Comparison of ENCODE assay signal across 8 cellular contexts in genomic region chr18:11689972-11690570, GRCh38. TPM values are rescaled to one million over a fixed set of nuclear protein-coding genes. Genes with fewer than 3 reads are reported as not detected.
DNase-seq lines count a peak whose midpoint lies in the region; ATAC-seq and TF ChIP-seq lines count a peak whose summit lies in the region.

No MANE protein-coding gene starts in this region.

- no TSS peak for BruUV-seq in Panc1 (replicated peaks; lab: Mats Ljungman, UMichigan)

- no peaks in the 10 kb centered on the region for H4K20me1 ChIP-seq in fibroblast of lung (ENCODE audit: control insufficient read depth, extremely low read depth, insufficient read depth, low read length)

- no peaks in the 10 kb centered on the region for H3K36me3 ChIP-seq in Panc1 (ENCODE audit: control insufficient read depth, insufficient read depth, low read length)
- H3K36me3 ChIP-seq in fibroblast of lung (ENCODE audit: control insufficient read depth, insufficient read depth, low read length): no peaks in the 10 kb centered on the region
- H3K36me3 ChIP-seq in parathyroid adenoma (ENCODE audit: control insufficient read depth, insufficient read depth, low read length): no peaks in the 10 kb centered on the region

- peak; percentile 70 for ATAC-seq in Panc1
- no peak for ATAC-seq in GM21619 (IDR thresholded peaks at IDR 0.05; ENCODE audit: unreplicated experiment)
- no peak for ATAC-seq in esophagus mucosa

- H3K9me3 ChIP-seq in Panc1 (ENCODE audit: control insufficient read depth, insufficient read depth, low read depth, low read length) (no peaks in the 10 kb centered on the region), fibroblast of lung (ENCODE audit: control insufficient read depth, insufficient read depth, low read depth, low read length) (no peaks in the 10 kb centered on the region), parathyroid adenoma (ENCODE audit: control insufficient read depth, low read length) (no peaks in the 10 kb centered on the region)

- POLR2A ChIA-PET in Panc1 (lab: Charles Lee): no interaction called here

- H3K4me3 ChIP-seq in Panc1 (ENCODE audit: low read depth in 2 of 2, low read length in 2 of 2): peak overlapping the region; percentile 35 to 40
- H3K4me3 ChIP-seq in fibroblast of lung (replicated peaks in 1 of 4; ENCODE audit: control extremely low read depth in 1 of 4, insufficient read depth in 1 of 4, low read depth in 3 of 4, low read length in 4 of 4): peak overlapping the region in 2 of 4 experiments; percentile 14 to 27
- H3K4me3 ChIP-seq in parathyroid adenoma (ENCODE audit: low read depth, low read length): peak overlapping the region; percentile 38

- H3K27me3 ChIP-seq in Panc1 (ENCODE audit: control insufficient read depth, insufficient read depth, low read length) (peaks cover 20% of the 10 kb centered on the region), fibroblast of lung (ENCODE audit: control insufficient read depth, insufficient read depth, low read length) (peaks cover 3% of the 10 kb centered on the region), parathyroid adenoma (ENCODE audit: control insufficient read depth, insufficient read depth, low read length) (no peaks in the 10 kb centered on the region)

- TF ChIP-seq CTCF in Panc1 (IDR thresholded peaks at IDR 0.05): no peak
- TF ChIP-seq CTCF in fibroblast of lung (conservative IDR thresholded peaks at IDR 0.05 in 1 of 2, IDR thresholded peaks at IDR 0.05 in 1 of 2; ENCODE audit: low read depth in 1 of 2, low read length in 2 of 2): no peak
- TF ChIP-seq CTCF in parathyroid adenoma (IDR thresholded peaks at IDR 0.05): no peak

- H3K4me2 ChIP-seq in fibroblast of lung (ENCODE audit: extremely low read depth, insufficient read depth, low read length) (no peak overlapping the region), parathyroid adenoma (ENCODE audit: low read length) (peak overlapping the region; percentile 70)

- H3K4me1 ChIP-seq in Panc1 (ENCODE audit: control insufficient read depth, insufficient read depth, low read length): no peaks in the 10 kb centered on the region
- no peaks in the 10 kb centered on the region for H3K4me1 ChIP-seq in fibroblast of lung (ENCODE audit: control insufficient read depth, extremely low read depth, insufficient read depth, low read length)
- H3K4me1 ChIP-seq in parathyroid adenoma: peaks cover 3% of the 10 kb centered on the region

- CTCF ChIA-PET in Panc1 (lab: Charles Lee): no interaction called here

- no peak overlapping the region for H3K27ac Mint-ChIP-seq in activated T-cell treated with anti-CD3 and anti-CD28 coated beads, Interleukin-2, amount 50 U/mL, for 24 hours

- peaks cover 10% of the 10 kb centered on the region for H3K4me1 Mint-ChIP-seq in activated T-cell treated with anti-CD3 and anti-CD28 coated beads, Interleukin-2, amount 50 U/mL, for 24 hours (ENCODE audit: low read depth)

- in situ Hi-C loops in Panc1 (cut with HindIII; ENCODE audit: low pct_unique_long_range_greater_than_20kb, low sequenced_read_pairs): no loop called here

- peaks cover 4% of the 10 kb centered on the region for H3K9me3 Mint-ChIP-seq in activated T-cell treated with anti-CD3 and anti-CD28 coated beads, Interleukin-2, amount 50 U/mL, for 24 hours

- H3K9ac ChIP-seq in fibroblast of lung (ENCODE audit: insufficient read depth, low read length): no peak overlapping the region
- H3K9ac ChIP-seq in parathyroid adenoma: no peak overlapping the region

- intact Hi-C loops in Panc1 (cut with micrococcal nuclease; ENCODE audit: unreplicated experiment): no loop called here

- H3K27ac ChIP-seq in Panc1 (ENCODE audit: low read length) (no peak overlapping the region), fibroblast of lung (ENCODE audit: insufficient read depth, low read length) (no peak overlapping the region), parathyroid adenoma (no peak overlapping the region)

- no peaks in the 10 kb centered on the region for H3K79me2 ChIP-seq in fibroblast of lung (ENCODE audit: control insufficient read depth, insufficient read depth, low read length)
- no peaks in the 10 kb centered on the region for H3K79me2 ChIP-seq in parathyroid adenoma

- no peak for DNase-seq in activated T-cell treated with anti-CD3 and anti-CD28 coated beads, Interleukin-2, amount 50 U/mL, for 24 hours
- DNase-seq in activated T-cell treated with anti-CD3 and anti-CD28 coated beads, Interleukin-2, amount 50 U/mL, for 1 hour: no peak
- DNase-seq in Panc1 (ENCODE audit: low read depth, low spot score): no peak
- peak; percentile 13 to 37 for DNase-seq in fibroblast of lung (ENCODE audit: low read depth in 2 of 2)
- DNase-seq in AG08395 (ENCODE audit: low spot score): no peak

- no peak overlapping the region for H2AFZ ChIP-seq in fibroblast of lung (ENCODE audit: low read length)
- H2AFZ ChIP-seq in parathyroid adenoma: peak overlapping the region; percentile 90

- H3K27me3 Mint-ChIP-seq in activated T-cell treated with anti-CD3 and anti-CD28 coated beads, Interleukin-2, amount 50 U/mL, for 24 hours: peaks cover 67% of the 10 kb centered on the region

- no peaks in the 10 kb centered on the region for H3K36me3 Mint-ChIP-seq in activated T-cell treated with anti-CD3 and anti-CD28 coated beads, Interleukin-2, amount 50 U/mL, for 24 hours (ENCODE audit: low read depth)

- H3K4me3 Mint-ChIP-seq in activated T-cell treated with anti-CD3 and anti-CD28 coated beads, Interleukin-2, amount 50 U/mL, for 24 hours: peak overlapping the region; percentile 46

RNA-seq across cellular contexts. Expression of gene GNAL, which starts 1.0 kb away (rescaled TPM):
- total RNA-seq in Panc1 (2021; ENCODE audit: unreplicated experiment): 0.44 TPM
- polyA plus RNA-seq in Panc1 (2012; ENCODE audit: insufficient read length): 0.51 TPM
- total RNA-seq in fibroblast of lung: 0.50 and 0.77 TPM in 2 replicates
- polyA plus RNA-seq in fibroblast of lung: 0.05 and 0.16 TPM in 2 replicates
- polyA plus RNA-seq in fibroblast of lung (2012): 0.14 and 0.32 TPM in 2 replicates
- polyA minus RNA-seq in fibroblast of lung (ENCODE audit: low replicate concordance): 0.59 TPM in 1 of 2 replicates, not detected in the other
- 8.8 TPM for total RNA-seq in esophagus mucosa

Comparison
In these comparisons a context has a peak if more than half of its experiments do, and no peak if none do; other contexts are left out.
1. DNase-seq: peak in fibroblast of lung (2 of 2); none in activated T-cell treated with anti-CD3 and anti-CD28 coated beads, Interleukin-2, amount 50 U/mL, for 24 hours (single experiment), activated T-cell treated with anti-CD3 and anti-CD28 coated beads, Interleukin-2, amount 50 U/mL, for 1 hour (single experiment), Panc1 (single experiment) and AG08395 (single experiment).